1 cellular context compared by ENCODE assay signal in genomic region chr1:27009601-27010197, GRCh38.
TF ChIP-seq lines count a peak whose summit lies in the region.

No MANE protein-coding gene starts in this region.

TF ChIP-seq in SK-N-SH, 30 proteins besides CTCF, POLR2A, EP300 and RAD21:
- TF ChIP-seq MEF2A (IDR thresholded peaks at IDR 0.05; ENCODE audit: borderline replicate concordance, low read depth) (no peak), USF1 (IDR thresholded peaks at IDR 0.05; ENCODE audit: borderline replicate concordance, low read depth) (no peak), FOXJ3 (CRISPR knock-in tag; IDR thresholded peaks at IDR 0.05) (no peak), SMC3 (IDR thresholded peaks at IDR 0.05; ENCODE audit: low read depth, low read length) (no peak), MXI1 (IDR thresholded peaks at IDR 0.05; ENCODE audit: low read depth, low read length) (no peak), POLR2AphosphoS5 (IDR thresholded peaks at IDR 0.05; ENCODE audit: low read depth, low read length) (no peak), JUND (IDR thresholded peaks at IDR 0.05) (no peak), FOSL2 (IDR thresholded peaks at IDR 0.05; ENCODE audit: borderline replicate concordance, low read depth) (no peak), SIN3A (IDR thresholded peaks at IDR 0.05; ENCODE audit: borderline replicate concordance, low read depth, low read length) (no peak), CHD2 (IDR thresholded peaks at IDR 0.05; ENCODE audit: low read length, partially characterized antibody) (no peak), RFX5 (IDR thresholded peaks at IDR 0.05; ENCODE audit: low read length) (no peak), TAF1 (IDR thresholded peaks at IDR 0.05; ENCODE audit: borderline replicate concordance, low read depth, low read length) (no peak), FOXM1 (IDR thresholded peaks at IDR 0.05; ENCODE audit: low read depth) (no peak), RXRA (IDR thresholded peaks at IDR 0.05; ENCODE audit: borderline replicate concordance, low read depth) (no peak)
